ENCODE assay signal across 1 cellular context in genomic region chr7:66740302-66740979, GRCh38.
A peak's percentile ranks its signal among the peaks of the same experiment; 100 is the strongest.
TF ChIP-seq lines count a peak whose summit lies in the region.

Gene RABGEF1, plus strand, starts transcription at chr7:66740733. Its CDS starts 31,167 bp downstream, at chr7:66771900.

TF ChIP-seq in WTC11, 78 proteins besides CTCF, POLR2A, EP300 and RAD21 (continued from another document):
- no peak for TF ChIP-seq ZNF317 (CRISPR knock-in tag; IDR thresholded peaks at IDR 0.05; ENCODE audit: borderline replicate concordance, low read depth)
- TF ChIP-seq ZNF396 (CRISPR knock-in tag; IDR thresholded peaks at IDR 0.05; ENCODE audit: borderline replicate concordance), result no peak
- peak; percentile 93 for TF ChIP-seq FOXK1 (CRISPR knock-in tag; IDR thresholded peaks at IDR 0.05)
- TF ChIP-seq MLX (CRISPR knock-in tag; IDR thresholded peaks at IDR 0.05), result no peak
- TF ChIP-seq ZSCAN18 (CRISPR knock-in tag; IDR thresholded peaks at IDR 0.05), result no peak
